In genomic region chr12:69239286-69239921, GRCh38 we compare ENCODE assay signal across 8 cellular contexts. TPM values are rescaled to one million over a fixed set of nuclear protein-coding genes. Genes with fewer than 3 reads are reported as not detected.
DNase-seq lines count a peak whose midpoint lies in the region; ATAC-seq and TF ChIP-seq lines count a peak whose summit lies in the region.

CPSF6 (plus strand) TSS chr12:69239569; CDS start chr12:69239647, 78 bp downstream.

- in situ Hi-C loops in endometrial microvascular endothelial cells (cut with HindIII; ENCODE audit: inconsistent ontology term, low pct_unique_long_range_greater_than_20kb, low sequenced_read_pairs) = no loop called here

- ATAC-seq in GM21526 (IDR thresholded peaks at IDR 0.05; ENCODE audit: low FRiP score, unreplicated experiment) = peak; percentile 90

- H4K20me1 ChIP-seq in OCI-LY1 (ENCODE audit: insufficient read depth, low read length) = peaks cover 4% of the 10 kb centered on the region

- TF ChIP-seq CTCF in OCI-LY1 (IDR thresholded peaks at IDR 0.05; ENCODE audit: low read length) (no peak), mesothelial cell of epicardium (IDR thresholded peaks at IDR 0.05; ENCODE audit: unreplicated experiment) (no peak)

- peak; percentile 95 for DNase-seq in DMS 273 (lab: John Stamatoyannopoulos, UW; ENCODE audit: unreplicated experiment)
- DNase-seq in HuH-7 (ENCODE audit: low spot score) = peak; percentile 89
- peak; percentile 99 for DNase-seq in activated CD8-positive, alpha-beta memory T cell treated with anti-CD3 and anti-CD28 coated beads, Interleukin-2, amount 50 U/mL, for 4 hours
- peak; percentile 92 to 97 for DNase-seq in mesothelial cell of epicardium (ENCODE audit: low spot score in 2 of 2, unreplicated experiment in 2 of 2)
- DNase-seq in stimulated activated CD8-positive, alpha-beta memory T cell treated with anti-CD3 and anti-CD28 coated beads, Interleukin-15, amount 100 ng/mL, for 4 hours (ENCODE audit: low read depth in 2 of 2) = peak; percentile 89 to 94

- H3F3A ChIP-seq in OCI-LY1 (ENCODE audit: insufficient read depth, low read length) = no peaks in the 10 kb centered on the region

- H3K27ac ChIP-seq in OCI-LY1 (ENCODE audit: low read depth, low read length, poor library complexity, severe bottlenecking) = peak within 1 kb of the TSS; percentile 58

- peak within 1 kb of the TSS; percentile 97 for H3K27ac Mint-ChIP-seq in mesothelial cell of epicardium

- H3K4me3 Mint-ChIP-seq in mesothelial cell of epicardium = peak within 1 kb of the TSS; percentile 95

- H3K9ac ChIP-seq in OCI-LY1 (ENCODE audit: low read length) = peak within 1 kb of the TSS; percentile 98

- H3K36me3 ChIP-seq in OCI-LY1 (ENCODE audit: insufficient read depth, low read length) = peaks cover 12% of the 10 kb centered on the region; the same call in 1 of the 2 replicates

- H3K4me3 ChIP-seq in OCI-LY1 (ENCODE audit: low read depth, low read length, poor library complexity, severe bottlenecking) = peak within 1 kb of the TSS; percentile 100

- H3K36me3 Mint-ChIP-seq in mesothelial cell of epicardium = no peaks in the 10 kb centered on the region

- peaks cover 46% of the 10 kb centered on the region for H3K79me2 ChIP-seq in OCI-LY1 (ENCODE audit: insufficient read depth, low read length)

- peak within 1 kb of the TSS; percentile 90 for H3K4me2 ChIP-seq in OCI-LY1 (ENCODE audit: low read length)

- peaks cover 34% of the 10 kb centered on the region for H3K4me1 Mint-ChIP-seq in mesothelial cell of epicardium

- H3K27me3 Mint-ChIP-seq in mesothelial cell of epicardium (ENCODE audit: low read depth) = no peaks in the 10 kb centered on the region

- peak within 1 kb of the TSS; percentile 98 for H2AFZ ChIP-seq in OCI-LY1 (ENCODE audit: low read length)

- H3K9me3 ChIP-seq in OCI-LY1 (ENCODE audit: low read length) = no peaks in the 10 kb centered on the region

- no peaks in the 10 kb centered on the region for H3K9me2 ChIP-seq in OCI-LY1 (ENCODE audit: low read depth, low read length)

- peaks cover 41% of the 10 kb centered on the region for H3K4me1 ChIP-seq in OCI-LY1 (ENCODE audit: insufficient read depth, low read length, severe bottlenecking)

- no peaks in the 10 kb centered on the region for H3K9me3 Mint-ChIP-seq in mesothelial cell of epicardium

- H3K27me3 ChIP-seq in OCI-LY1 (ENCODE audit: insufficient read depth, low read length) = no peaks in the 10 kb centered on the region

RNA-seq across cellular contexts. Expression of gene CPSF6, which starts in this region (rescaled TPM):
- total RNA-seq in endometrial microvascular endothelial cells (ENCODE audit: inconsistent ontology term) (41.7 TPM), mesothelial cell of epicardium (151 to 155 TPM (median 152 TPM) in 3 replicates)

Comparison
In these comparisons a context has a peak if more than half of its experiments do, and no peak if none do; other contexts are left out.
1. Peak in every context shown above with its lines: DNase-seq, ATAC-seq, H3K4me3 ChIP-seq and H3K27ac ChIP-seq.